In the genomic region with DNA sequence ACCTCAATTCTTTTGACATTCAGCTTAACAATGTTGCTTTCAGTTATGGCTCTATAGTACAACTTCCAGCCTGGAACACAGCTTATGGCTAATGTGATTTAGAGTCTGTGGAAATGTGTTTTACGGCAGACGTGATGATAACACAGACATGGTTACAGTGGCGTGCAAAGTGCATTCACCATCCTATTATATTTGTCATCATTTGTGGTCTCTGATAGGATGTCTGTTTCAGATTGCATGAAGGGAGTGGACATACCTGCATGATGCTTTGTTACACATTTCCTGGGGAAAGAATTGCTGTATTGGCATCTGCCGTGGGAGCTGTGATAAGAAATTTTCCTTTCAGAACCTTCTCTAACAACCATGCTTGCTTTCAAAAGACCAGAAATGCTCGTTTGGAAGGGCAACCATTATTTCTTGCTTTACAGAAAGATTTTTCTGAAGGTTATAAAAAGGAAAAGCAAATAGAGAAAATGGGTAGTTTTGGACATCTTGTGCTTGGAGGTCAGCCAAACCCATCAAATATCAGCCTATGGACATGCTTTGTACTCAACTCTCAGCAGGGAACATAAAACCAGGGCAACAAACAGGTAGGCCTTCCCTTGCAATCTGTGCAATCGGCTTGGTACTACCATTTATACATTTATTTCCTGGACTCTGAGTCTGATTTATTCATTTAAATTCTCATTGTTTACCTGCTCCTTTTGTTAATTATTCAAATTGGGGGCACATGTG, we compare ENCODE assay signal across 20 cellular contexts.
"Had no signal": no experiment of that assay in that cellular context is flagged by ENCODE, and none has a peak within 500 bp of the region (broad histone marks: within the 10 kb centered on the region; RNA-seq: fewer than 3 reads in every experiment).

No MANE protein-coding gene starts in this region.

- H3K27ac ChIP-seq: ascending aorta, heart left ventricle, prostate gland, spleen, tibial artery, vagina had no signal

- ATAC-seq: activated CD8-positive, alpha-beta memory T cell treated with anti-CD3 and anti-CD28 coated beads, Interleukin-2, amount 10 ng/mL, durations not matched to agents 7 days and 5 days; heart left ventricle; left lobe of liver; natural killer cell treated with Interleukin-12 subunit alpha and Interleukin-12 subunit beta and Interleukin-15 and Interleukin-18, amount 100 ng/mL, for 72 hours; sciatic nerve; stimulated activated memory B cell treated with anti-CD40 and anti-IgM and Interleukin-4, amounts not matched to agents 10 μg/mL and 1 μg/mL and 100 μg/mL, for 72 hours had no signal

- DNase-seq: activated CD4-positive, alpha-beta T cell treated with anti-CD3 and anti-CD28 coated beads for 1 hour; activated CD4-positive, alpha-beta T cell treated with anti-CD3 and anti-CD28 coated beads, Interleukin-2, amount 50 U/mL, for 48 hours; activated CD8-positive, alpha-beta memory T cell treated with anti-CD3 and anti-CD28 coated beads, Interleukin-2, amount 10 ng/mL, durations not matched to agents 7 days and 5 days; activated gamma-delta T cell; activated naive CD8-positive, alpha-beta T cell treated with anti-CD3 and anti-CD28 coated beads for 36 hours; activated T-cell treated with anti-CD3 and anti-CD28 coated beads, Interleukin-2, amount 50 U/mL, for 24 hours; foreskin melanocyte; heart left ventricle; islet precursor cell; occipital lobe; spleen; stimulated activated CD4-positive, alpha-beta T cell treated with anti-CD3 and anti-CD28 coated beads, Interleukin-1b, Interleukin-23, amount 100 ng/mL, for 48 hours; tibial artery had no signal
